ENCODE assay signal across 17 cellular contexts in the genomic region with DNA sequence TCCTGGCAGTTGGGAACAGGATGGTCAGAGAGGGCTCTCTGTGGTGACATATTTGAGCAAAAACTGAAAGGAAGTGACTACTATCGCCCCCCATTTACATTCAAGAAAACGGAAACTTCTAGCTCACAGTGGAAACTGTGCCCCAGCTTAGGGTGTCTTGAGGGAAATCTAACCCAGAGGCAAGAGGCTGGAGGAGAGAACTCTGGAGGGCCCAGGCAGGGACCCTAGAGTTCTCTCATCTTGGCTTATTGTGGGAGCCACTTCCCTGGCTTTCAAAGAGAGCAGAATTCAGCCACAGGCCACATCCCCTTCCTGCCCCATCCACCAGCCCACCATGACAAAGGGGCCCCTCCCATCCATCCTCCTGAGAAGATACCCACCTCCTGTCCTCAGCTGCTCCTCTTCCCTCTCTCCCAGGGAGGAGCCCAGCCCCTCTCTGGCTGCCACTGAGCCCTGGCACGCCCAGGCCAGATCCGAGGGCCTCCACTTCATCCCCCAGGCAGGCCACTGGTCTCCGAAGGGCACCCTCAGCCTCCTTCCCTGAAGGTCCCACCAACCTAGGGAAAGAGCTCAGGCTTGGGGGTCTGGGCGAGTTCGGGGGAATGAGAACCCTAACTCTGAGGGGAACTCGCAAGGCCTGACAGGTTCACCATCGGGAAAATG. TPM values are rescaled to one million over a fixed set of nuclear protein-coding genes. Genes with fewer than 3 reads are reported as not detected.
DNase-seq lines count a peak whose midpoint lies in the region; ATAC-seq and TF ChIP-seq lines count a peak whose summit lies in the region.
"Had no signal": no experiment of that assay in that cellular context is flagged by ENCODE, and none has a peak within 500 bp of the region (broad histone marks: within the 10 kb centered on the region; RNA-seq: fewer than 3 reads in every experiment).

No MANE protein-coding gene starts in this region.

- intact Hi-C loops in activated CD4-positive, alpha-beta T cell treated with anti-CD3 and anti-CD28 coated beads for 36 hours (cut with DNase I, micrococcal nuclease) = loop anchor here (1.0 to 5.0 kb wide), 2 partner anchors 116 to 122 kb away; no protein-coding TSS in a partner anchor
- intact Hi-C loops in head of caudate nucleus (cut with DNase I) = no loop called here

- H2BK15ac ChIP-seq in H9 (ENCODE audit: low read depth, low read length) (no peak overlapping the region), neuronal stem cell (ENCODE audit: low read length) (no peak overlapping the region)

- ATAC-seq in activated CD4-positive, alpha-beta T cell treated with anti-CD3 and anti-CD28 coated beads for 36 hours = peak; percentile 68
- peak; percentile 64 to 69 for ATAC-seq in activated naive CD4-positive, alpha-beta T cell treated with anti-CD3 and anti-CD28 coated beads, Interleukin-2, amount 50 U/mL, for 72 hours
- ATAC-seq in HG03175 (IDR thresholded peaks at IDR 0.05; ENCODE audit: unreplicated experiment) = no peak
- ATAC-seq: A549 had no signal

- no peaks in the 10 kb centered on the region for H3K36me3 Mint-ChIP-seq in activated CD4-positive, alpha-beta T cell treated with anti-CD3 and anti-CD28 coated beads for 36 hours (ENCODE audit: low read depth)
- H3K36me3 Mint-ChIP-seq in H9 (ENCODE audit: insufficient read depth in 1 of 3, low read depth in 3 of 3) = no peaks in the 10 kb centered on the region
- no peaks in the 10 kb centered on the region for H3K36me3 Mint-ChIP-seq in activated naive CD4-positive, alpha-beta T cell treated with anti-CD3 and anti-CD28 coated beads, Interleukin-2, amount 50 U/mL, for 72 hours

- H3K18ac ChIP-seq in H9 (ENCODE audit: insufficient read length, low read depth, low read length) (peak overlapping the region; percentile 22), neuronal stem cell (ENCODE audit: low read length) (no peak overlapping the region)

- TF ChIP-seq CTCF in H9 (conservative IDR thresholded peaks at IDR 0.05) = no peak

- H2AK5ac ChIP-seq in H9 (ENCODE audit: insufficient read length, low read length) (no peak overlapping the region), neuronal stem cell (ENCODE audit: low read depth, low read length) (peak overlapping the region; percentile 63)

- no peaks in the 10 kb centered on the region for H3K27me3 ChIP-seq in H9 (ENCODE audit: insufficient read depth, low read length)
- peaks cover 0 to 49% (median 0%) of the 10 kb centered on the region in 3 experiments for H3K27me3 ChIP-seq in neuronal stem cell (ENCODE audit: control insufficient read depth in 3 of 3, insufficient read depth in 3 of 3, low read depth in 1 of 3, low read length in 3 of 3)

- no peak overlapping the region for H3T11ph ChIP-seq in H9 (ENCODE audit: low read length)

- H3K9ac ChIP-seq in H9 (ENCODE audit: extremely low read depth, insufficient read length, low read length) (no peak overlapping the region), neuronal stem cell (ENCODE audit: low read depth, low read length, poor library complexity) (peak overlapping the region; percentile 12)

- H3K4me1 ChIP-seq in H9 (ENCODE audit: insufficient read depth, low read length) (peaks cover 4% of the 10 kb centered on the region; the same call in 1 of the 2 replicates), neuronal stem cell (ENCODE audit: control insufficient read depth in 2 of 2, insufficient read depth in 1 of 2, low read depth in 1 of 2, low read length in 2 of 2) (no peaks in the 10 kb centered on the region)
- H3K4me1 ChIP-seq: A549 had no signal

- H3K27me3 Mint-ChIP-seq in activated CD4-positive, alpha-beta T cell treated with anti-CD3 and anti-CD28 coated beads for 36 hours = no peaks in the 10 kb centered on the region
- peaks cover 20% of the 10 kb centered on the region for H3K27me3 Mint-ChIP-seq in H9 (ENCODE audit: low read depth)

- no peak overlapping the region for H3K4me3 ChIP-seq in neuronal stem cell (ENCODE audit: low read length in 2 of 2)
- H3K4me3 ChIP-seq: A549, stomach had no signal

- peak; percentile 51 for DNase-seq in activated CD4-positive, alpha-beta T cell treated with anti-CD3 and anti-CD28 coated beads for 36 hours
- no peak for DNase-seq in activated CD4-positive, alpha-beta T cell treated with anti-CD3 and anti-CD28 coated beads, Interleukin-2, amount 50 U/mL, for 1 hour
- DNase-seq in H9 (no peak), neuronal stem cell (ENCODE audit: low spot score) (no peak), retina (no peak), head of caudate nucleus (no peak)
- DNase-seq in activated naive CD4-positive, alpha-beta T cell treated with anti-CD3 and anti-CD28 coated beads, Interleukin-2, amount 50 U/mL, for 72 hours (ENCODE audit: low spot score in 2 of 2) = peak in 1 of 2 donors; percentile 55
- DNase-seq: EL, IMR-90, NCI-H2081, occipital lobe, stomach, T-helper 9 cell had no signal

- H2AFZ ChIP-seq in H9 (ENCODE audit: low read length) (no peak overlapping the region), neuronal stem cell (ENCODE audit: low read length) (no peak overlapping the region)

- no peak overlapping the region for H4K91ac ChIP-seq in H9 (ENCODE audit: insufficient read length, low read depth, low read length)
- H4K91ac ChIP-seq in neuronal stem cell (ENCODE audit: low read depth, low read length, poor library complexity) = no peak overlapping the region

- H2BK12ac ChIP-seq in H9 (ENCODE audit: insufficient read length, low read depth, low read length) (no peak overlapping the region), neuronal stem cell (ENCODE audit: low read length) (no peak overlapping the region)

- H3K23ac ChIP-seq in H9 (ENCODE audit: insufficient read length, low read depth, low read length) (no peak overlapping the region), neuronal stem cell (ENCODE audit: low read depth, low read length, poor library complexity) (peak overlapping the region; percentile 27)

- POLR2A ChIA-PET in activated CD4-positive, alpha-beta T cell treated with anti-CD3 and anti-CD28 coated beads for 36 hours (lab: Charles Lee) = no interaction called here

- H3K27ac Mint-ChIP-seq in activated CD4-positive, alpha-beta T cell treated with anti-CD3 and anti-CD28 coated beads for 36 hours = peak overlapping the region; percentile 93
- H3K27ac Mint-ChIP-seq in H9 = peak overlapping the region in 1 of 3 experiments; percentile 49; a peak in 1 of 7 replicates
- H3K27ac Mint-ChIP-seq in activated naive CD4-positive, alpha-beta T cell treated with anti-CD3 and anti-CD28 coated beads, Interleukin-2, amount 50 U/mL, for 72 hours = peak overlapping the region; percentile 75 to 87

- H4K8ac ChIP-seq in H9 (replicated peaks; ENCODE audit: insufficient read length, low read depth, low read length) (no peak overlapping the region), neuronal stem cell (ENCODE audit: low read depth, low read length) (no peak overlapping the region)

- H3K14ac ChIP-seq in H9 (ENCODE audit: insufficient read depth, low read length) (no peak overlapping the region), neuronal stem cell (ENCODE audit: low read length) (no peak overlapping the region)

- H2BK20ac ChIP-seq in H9 (ENCODE audit: low read depth, low read length, poor library complexity, severe bottlenecking) = no peak overlapping the region

- H3K9me3 ChIP-seq in H9 (ENCODE audit: control insufficient read depth, low read depth, low read length) (no peaks in the 10 kb centered on the region), neuronal stem cell (replicated peaks in 1 of 2; ENCODE audit: control insufficient read depth in 2 of 2, insufficient read depth in 1 of 2, low read depth in 1 of 2, low read length in 2 of 2) (no peaks in the 10 kb centered on the region)
- H3K9me3 ChIP-seq: A549, stomach had no signal

- no peak overlapping the region for H3K4me2 ChIP-seq in H9 (ENCODE audit: insufficient read depth, insufficient read length, low read length)
- H3K4me2 ChIP-seq in neuronal stem cell (ENCODE audit: insufficient read depth, low read length, poor library complexity, severe bottlenecking) = no peak overlapping the region
- H3K4me2 ChIP-seq: A549 had no signal

- CTCF ChIA-PET in activated CD4-positive, alpha-beta T cell treated with anti-CD3 and anti-CD28 coated beads for 36 hours (lab: Charles Lee) = interaction anchor here (0.7 to 6.5 kb wide), 9 partner anchors 10 to 123 kb away, joined by 3 to 74 read pairs (median 4); no protein-coding TSS in a partner anchor

- H4K20me1 ChIP-seq in H9 (ENCODE audit: control insufficient read depth, insufficient read depth, insufficient read length) = no peaks in the 10 kb centered on the region

- no peaks in the 10 kb centered on the region for H3K23me2 ChIP-seq in H9 (ENCODE audit: insufficient read length, low read depth, low read length, poor library complexity, severe bottlenecking)

- H3K4ac ChIP-seq in H9 (ENCODE audit: low read depth, low read length) = no peak overlapping the region
- no peak overlapping the region for H3K4ac ChIP-seq in neuronal stem cell (ENCODE audit: low read length)

- no peaks in the 10 kb centered on the region for H3K79me1 ChIP-seq in H9 (ENCODE audit: insufficient read depth, low read depth, low read length, poor library complexity, severe bottlenecking)
- no peaks in the 10 kb centered on the region for H3K79me1 ChIP-seq in neuronal stem cell (ENCODE audit: low read depth, low read length)

- H2BK5ac ChIP-seq in H9 (ENCODE audit: insufficient read length, low read length) (no peak overlapping the region), neuronal stem cell (ENCODE audit: low read length) (peak overlapping the region; percentile 11)

- H2BK120ac ChIP-seq in H9 (ENCODE audit: low read depth, low read length, poor library complexity, severe bottlenecking) = no peak overlapping the region
- H2BK120ac ChIP-seq in neuronal stem cell (ENCODE audit: low read depth, low read length) = no peak overlapping the region

- H4K5ac ChIP-seq in H9 (ENCODE audit: insufficient read length, low read depth, low read length) = no peak overlapping the region

- no peaks in the 10 kb centered on the region for H3K79me2 ChIP-seq in H9 (ENCODE audit: insufficient read depth, low read length)

- no peaks in the 10 kb centered on the region for H3K9me3 Mint-ChIP-seq in activated CD4-positive, alpha-beta T cell treated with anti-CD3 and anti-CD28 coated beads for 36 hours (ENCODE audit: low read depth)
- H3K9me3 Mint-ChIP-seq in H9 = no peaks in the 10 kb centered on the region
- no peaks in the 10 kb centered on the region for H3K9me3 Mint-ChIP-seq in activated naive CD4-positive, alpha-beta T cell treated with anti-CD3 and anti-CD28 coated beads, Interleukin-2, amount 50 U/mL, for 72 hours

- peaks cover 54% of the 10 kb centered on the region for H3K4me1 Mint-ChIP-seq in activated CD4-positive, alpha-beta T cell treated with anti-CD3 and anti-CD28 coated beads for 36 hours
- peaks cover 43 to 44% of the 10 kb centered on the region in 2 experiments for H3K4me1 Mint-ChIP-seq in H9

- H3K27ac ChIP-seq in H9 (ENCODE audit: insufficient read length, low read depth, low read length) = no peak overlapping the region
- no peak overlapping the region for H3K27ac ChIP-seq in neuronal stem cell (replicated peaks; ENCODE audit: low read length)
- H3K27ac ChIP-seq: A549, stomach had no signal

- peak overlapping the region; percentile 13 for H3K4me3 Mint-ChIP-seq in activated CD4-positive, alpha-beta T cell treated with anti-CD3 and anti-CD28 coated beads for 36 hours
- H3K4me3 Mint-ChIP-seq in H9 = no peak overlapping the region; a peak in 1 of 5 replicates

- no peaks in the 10 kb centered on the region for H3K36me3 ChIP-seq in neuronal stem cell (replicated peaks in 1 of 2; ENCODE audit: control insufficient read depth in 2 of 2, insufficient read depth in 2 of 2, low read length in 2 of 2)
- H3K36me3 ChIP-seq: stomach had no signal

- H3K56ac ChIP-seq in H9 (ENCODE audit: insufficient read length, low read depth, low read length) = no peak overlapping the region

- no CpG with 5 or more reads among the region's 9 CpGs for WGBS in H9 (ENCODE audit: extremely low coverage, insufficient read length, low lambda C conversion rate)
- no CpG with 5 or more reads among the region's 9 CpGs for WGBS in neuronal stem cell (ENCODE audit: extremely low coverage in 2 of 2, insufficient read length in 2 of 2, insufficient replicate concordance in 1 of 2), 2 donors

RNA-seq across cellular contexts. Expression of gene TMPRSS13, which starts 1.6 kb away (rescaled TPM):
- total RNA-seq in activated CD4-positive, alpha-beta T cell treated with anti-CD3 and anti-CD28 coated beads for 36 hours = 1 to 10 TPM; 1.7 TPM
- 0.35 and 0.50 TPM in 2 replicates for total RNA-seq in H9 (2021)
- 1 to 10 TPM in 1 of 2 donors, under 1 TPM in 1; 0.39 to 1.8 TPM for total RNA-seq in activated naive CD4-positive, alpha-beta T cell treated with anti-CD3 and anti-CD28 coated beads, Interleukin-2, amount 50 U/mL, for 72 hours
- 0.10 TPM for polyA plus RNA-seq in neuronal stem cell (2013, experiment 1 of 2)
- polyA plus RNA-seq in neuronal stem cell (2013, experiment 2 of 2) = 0.12 TPM
- total RNA-seq: dermis microvascular lymphatic vessel endothelial cell, fibroblast of villous mesenchyme, IMR-90 had no signal
- polyA plus RNA-seq: A549, IMR-90 had no signal

RNA-seq across cellular contexts. Expression of gene FXYD6, which starts 54.3 kb away (rescaled TPM):
- total RNA-seq in activated CD4-positive, alpha-beta T cell treated with anti-CD3 and anti-CD28 coated beads for 36 hours = under 1 TPM; 0.46 to 0.47 TPM
- total RNA-seq in H9 (2021) = 16.3 and 18.3 TPM in 2 replicates
- under 1 TPM in 1 of 2 donors, not detected in 1; 0.31 TPM for total RNA-seq in activated naive CD4-positive, alpha-beta T cell treated with anti-CD3 and anti-CD28 coated beads, Interleukin-2, amount 50 U/mL, for 72 hours
- 291 TPM for polyA plus RNA-seq in neuronal stem cell (2013, experiment 1 of 2)
- polyA plus RNA-seq in neuronal stem cell (2013, experiment 2 of 2) = 288 TPM
- total RNA-seq: fibroblast of villous mesenchyme, IMR-90 had no signal

RNA-seq across cellular contexts. Expression of gene IL10RA, which starts 55.4 kb away (rescaled TPM):
- 10 to 100 TPM; 57.1 to 79.4 TPM for total RNA-seq in activated CD4-positive, alpha-beta T cell treated with anti-CD3 and anti-CD28 coated beads for 36 hours
- total RNA-seq in H9 (2021) = not detected in 2 replicates
- total RNA-seq in activated naive CD4-positive, alpha-beta T cell treated with anti-CD3 and anti-CD28 coated beads, Interleukin-2, amount 50 U/mL, for 72 hours = 10 to 100 TPM; 31.6 to 32.2 TPM
- polyA plus RNA-seq in neuronal stem cell (2013, experiment 1 of 2) = 0.06 TPM
- polyA plus RNA-seq in neuronal stem cell (2013, experiment 2 of 2) = 0.06 TPM
- total RNA-seq: dermis microvascular lymphatic vessel endothelial cell, fibroblast of villous mesenchyme, IMR-90 had no signal

Comparison
In these comparisons a context has a peak if more than half of its experiments do, and no peak if none do; other contexts are left out.
1. RNA of gene FXYD6, which starts 54.3 kb away (total RNA-seq): 16.3 to 18.3 TPM in H9; 0.46 to 0.47 TPM in activated CD4-positive, alpha-beta T cell treated with anti-CD3 and anti-CD28 coated beads for 36 hours and 0.31 TPM in activated naive CD4-positive, alpha-beta T cell treated with anti-CD3 and anti-CD28 coated beads, Interleukin-2, amount 50 U/mL, for 72 hours; every median in the first group is over 10 times any median in the second.
2. RNA of gene IL10RA, which starts 55.4 kb away (total RNA-seq): 57.1 to 79.4 TPM in activated CD4-positive, alpha-beta T cell treated with anti-CD3 and anti-CD28 coated beads for 36 hours and 31.6 to 32.2 TPM in activated naive CD4-positive, alpha-beta T cell treated with anti-CD3 and anti-CD28 coated beads, Interleukin-2, amount 50 U/mL, for 72 hours; not detected in H9; every median in the first group is over 10 times any median in the second.